Comparison of ENCODE assay signal across 8 cellular contexts in genomic region chr19:35142531-35143230, GRCh38. TPM values are rescaled to one million over a fixed set of nuclear protein-coding genes. Genes with fewer than 3 reads are reported as not detected.
A peak's percentile ranks its signal among the peaks of the same experiment; 100 is the strongest.
DNase-seq lines count a peak whose midpoint lies in the region; ATAC-seq, FAIRE-seq and TF ChIP-seq lines count a peak whose summit lies in the region.
"Had no signal": no experiment of that assay in that cellular context is flagged by ENCODE, and none has a peak within 500 bp of the region (broad histone marks: within the 10 kb centered on the region; RNA-seq: fewer than 3 reads in every experiment).

No MANE protein-coding gene starts in this region.

- peak; percentile 68 for TF ChIP-seq CTCF in GM12874 (IDR thresholded peaks at IDR 0.05; ENCODE audit: insufficient read depth, low read depth, low read length)
- TF ChIP-seq CTCF in retinal pigment epithelial cell (conservative IDR thresholded peaks at IDR 0.05; ENCODE audit: low read depth, low read length) = peak; percentile 51

- ATAC-seq in HG03460 (IDR thresholded peaks at IDR 0.05; ENCODE audit: unreplicated experiment) (no peak), HG02840 (IDR thresholded peaks at IDR 0.05; ENCODE audit: low FRiP score, unreplicated experiment) (no peak)

- H3K4me3 ChIP-seq in retinal pigment epithelial cell (ENCODE audit: low read length) = no peak overlapping the region

- DNase-seq in NCI-H82 treated with DMSO at 0.1 percent for 48 hours (lab: John Stamatoyannopoulos, UW; ENCODE audit: unreplicated experiment) (peak; percentile 23), activated T-helper 1 cell treated with Interleukin-2 at 50 U/mL for 16 hours (ENCODE audit: low read depth) (peak; percentile 68), frontal cortex (ENCODE audit: low spot score in 2 of 2) (peak; percentile 77 to 80), retinal pigment epithelial cell (ENCODE audit: low read depth) (no peak)

- FAIRE-seq in frontal cortex (lab: Jason Lieb, UNC) = no peak

RNA-seq across cellular contexts. Expression of gene FXYD7, which starts 0.4 kb away (rescaled TPM):
- 10.6 TPM for total RNA-seq in frontal cortex
- total RNA-seq: dermis microvascular lymphatic vessel endothelial cell had no signal

RNA-seq across cellular contexts. Expression of gene FXYD1, which starts 4.1 kb away (rescaled TPM):
- total RNA-seq in frontal cortex = not detected
- total RNA-seq: dermis microvascular lymphatic vessel endothelial cell had no signal

RNA-seq across cellular contexts. Expression of gene LGI4, which starts 7.8 kb away (rescaled TPM):
- total RNA-seq in frontal cortex = 9.0 TPM
- total RNA-seq: dermis microvascular lymphatic vessel endothelial cell had no signal

RNA-seq across cellular contexts. Expression of gene FXYD5, which starts 11.9 kb away (rescaled TPM):
- not detected for total RNA-seq in frontal cortex

RNA-seq across cellular contexts. Expression of gene FXYD3, which starts 27.1 kb away (rescaled TPM):
- total RNA-seq in frontal cortex = not detected
- total RNA-seq: dermis microvascular lymphatic vessel endothelial cell had no signal
